In genomic region chr3:183284570-183284969, GRCh38 we compare ENCODE assay signal across 19 cellular contexts. TPM values are rescaled to one million over a fixed set of nuclear protein-coding genes. Genes with fewer than 3 reads are reported as not detected.
DNase-seq lines count a peak whose midpoint lies in the region; ATAC-seq and TF ChIP-seq lines count a peak whose summit lies in the region.
"Had no signal": no experiment of that assay in that cellular context is flagged by ENCODE, and none has a peak within 500 bp of the region (broad histone marks: within the 10 kb centered on the region; RNA-seq: fewer than 3 reads in every experiment).

No MANE protein-coding gene starts in this region.

- peaks cover 25% of the 10 kb centered on the region for H3K4me1 Mint-ChIP-seq in activated naive CD4-positive, alpha-beta T cell treated with anti-CD3 and anti-CD28 coated beads, Interleukin-2, amount 10 ng/mL, durations not matched to agents 7 days and 5 days
- H3K4me1 Mint-ChIP-seq in activated T-helper 1 cell treated with anti-CD3 and anti-CD28 coated beads, Interleukin-12 subunit alpha, Interleukin-12 subunit beta, Interleukin-2, Interleukin-4 antibody, amounts not matched to agents 30 ng/mL and 10 ng/mL and 1 ng/mL, durations not matched to agents 14 hours and 24 hours and 36 hours (ENCODE audit: low read depth), result peaks cover 36% of the 10 kb centered on the region

- no peaks in the 10 kb centered on the region for H3K36me3 Mint-ChIP-seq in activated naive CD4-positive, alpha-beta T cell treated with anti-CD3 and anti-CD28 coated beads, Interleukin-2, amount 50 U/mL, for 72 hours
- H3K36me3 Mint-ChIP-seq in activated naive CD4-positive, alpha-beta T cell treated with anti-CD3 and anti-CD28 coated beads, Interleukin-2, amount 10 ng/mL, durations not matched to agents 7 days and 5 days, result no peaks in the 10 kb centered on the region
- H3K36me3 Mint-ChIP-seq in activated T-helper 1 cell treated with anti-CD3 and anti-CD28 coated beads, Interleukin-12 subunit alpha, Interleukin-12 subunit beta, Interleukin-2, Interleukin-4 antibody, amounts not matched to agents 30 ng/mL and 10 ng/mL and 1 ng/mL, durations not matched to agents 14 hours and 24 hours and 36 hours (ENCODE audit: low read depth), result peaks cover 6% of the 10 kb centered on the region

- TF ChIP-seq POLR2A in vagina (IDR thresholded peaks at IDR 0.05), result no peak

- peaks cover 27% of the 10 kb centered on the region for H3K4me1 ChIP-seq in vagina

- H3K4me3 ChIP-seq in vagina, result no peak overlapping the region
- H3K4me3 ChIP-seq: left ventricle myocardium inferior had no signal

- TF ChIP-seq CTCF in vagina (IDR thresholded peaks at IDR 0.05), result no peak

- no peaks in the 10 kb centered on the region for H3K9me3 Mint-ChIP-seq in activated naive CD4-positive, alpha-beta T cell treated with anti-CD3 and anti-CD28 coated beads, Interleukin-2, amount 50 U/mL, for 72 hours
- no peaks in the 10 kb centered on the region for H3K9me3 Mint-ChIP-seq in activated naive CD4-positive, alpha-beta T cell treated with anti-CD3 and anti-CD28 coated beads, Interleukin-2, amount 10 ng/mL, durations not matched to agents 7 days and 5 days
- no peaks in the 10 kb centered on the region for H3K9me3 Mint-ChIP-seq in activated T-helper 1 cell treated with anti-CD3 and anti-CD28 coated beads, Interleukin-12 subunit alpha, Interleukin-12 subunit beta, Interleukin-2, Interleukin-4 antibody, amounts not matched to agents 30 ng/mL and 10 ng/mL and 1 ng/mL, durations not matched to agents 14 hours and 24 hours and 36 hours

- no peak overlapping the region for H3K4me3 Mint-ChIP-seq in activated naive CD4-positive, alpha-beta T cell treated with anti-CD3 and anti-CD28 coated beads, Interleukin-2, amount 10 ng/mL, durations not matched to agents 7 days and 5 days
- H3K4me3 Mint-ChIP-seq in activated T-helper 1 cell treated with anti-CD3 and anti-CD28 coated beads, Interleukin-12 subunit alpha, Interleukin-12 subunit beta, Interleukin-2, Interleukin-4 antibody, amounts not matched to agents 30 ng/mL and 10 ng/mL and 1 ng/mL, durations not matched to agents 14 hours and 24 hours and 36 hours, result no peak overlapping the region

- H3K9me3 ChIP-seq in vagina, result no peaks in the 10 kb centered on the region
- H3K9me3 ChIP-seq: left ventricle myocardium inferior had no signal

- H3K27me3 Mint-ChIP-seq in activated naive CD4-positive, alpha-beta T cell treated with anti-CD3 and anti-CD28 coated beads, Interleukin-2, amount 10 ng/mL, durations not matched to agents 7 days and 5 days, result no peaks in the 10 kb centered on the region
- H3K27me3 Mint-ChIP-seq in activated T-helper 1 cell treated with anti-CD3 and anti-CD28 coated beads, Interleukin-12 subunit alpha, Interleukin-12 subunit beta, Interleukin-2, Interleukin-4 antibody, amounts not matched to agents 30 ng/mL and 10 ng/mL and 1 ng/mL, durations not matched to agents 14 hours and 24 hours and 36 hours (ENCODE audit: insufficient read depth), result no peaks in the 10 kb centered on the region

- DNase-seq in activated naive CD4-positive, alpha-beta T cell treated with anti-CD3 and anti-CD28 coated beads, Interleukin-2, amount 50 U/mL, for 72 hours (ENCODE audit: low spot score in 2 of 2), result no peak
- no peak for DNase-seq in activated naive CD4-positive, alpha-beta T cell treated with anti-CD3 and anti-CD28 coated beads, Interleukin-2, amount 10 ng/mL, durations not matched to agents 7 days and 5 days
- DNase-seq in activated T-helper 1 cell treated with anti-CD3 and anti-CD28 coated beads, Interleukin-12 subunit alpha, Interleukin-12 subunit beta, Interleukin-2, Interleukin-4 antibody, amounts not matched to agents 30 ng/mL and 10 ng/mL and 1 ng/mL, durations not matched to agents 14 hours and 24 hours and 36 hours (ENCODE audit: low spot score), result no peak
- DNase-seq in epithelial cell of prostate (ENCODE audit: low read depth, low spot score) (no peak), vagina (ENCODE audit: extremely low spot score in 2 of 2) (no peak), DMS79 (lab: John Stamatoyannopoulos, UW) (no peak), NCI-H2081 treated with DMSO at 0.1 percent for 48 hours (lab: John Stamatoyannopoulos, UW) (no peak)
- no peak for DNase-seq in effector CD8-positive, alpha-beta T cell (lab: John Stamatoyannopoulos, UW)
- DNase-seq: activated CD4-positive, alpha-beta T cell treated with anti-CD3 and anti-CD28 coated beads, Interleukin-2, amount 50 U/mL, for 4 hours; activated T-cell treated with anti-CD3 and anti-CD28 coated beads, Interleukin-2, amount 50 U/mL, for 48 hours; amniotic stem cell; head of caudate nucleus; KG1; left ventricle myocardium inferior; NCI-H1048; NCI-H2029; NK-92 treated with Interleukin-12 subunit alpha and Interleukin-12 subunit beta, amount 100 ng/mL, for 24 hours; nucleus accumbens; SW 1271 had no signal

- no peaks in the 10 kb centered on the region for H3K36me3 ChIP-seq in vagina
- H3K36me3 ChIP-seq: left ventricle myocardium inferior had no signal

- ATAC-seq in activated naive CD4-positive, alpha-beta T cell treated with anti-CD3 and anti-CD28 coated beads, Interleukin-2, amount 50 U/mL, for 72 hours, result no peak

- no peaks in the 10 kb centered on the region for H3K27me3 ChIP-seq in vagina

- H3K27ac ChIP-seq in epithelial cell of prostate, result peak overlapping the region; percentile 79
- H3K27ac ChIP-seq in vagina, result peak overlapping the region; percentile 70

- peak overlapping the region; percentile 88 to 92 for H3K27ac Mint-ChIP-seq in activated naive CD4-positive, alpha-beta T cell treated with anti-CD3 and anti-CD28 coated beads, Interleukin-2, amount 50 U/mL, for 72 hours
- H3K27ac Mint-ChIP-seq in activated naive CD4-positive, alpha-beta T cell treated with anti-CD3 and anti-CD28 coated beads, Interleukin-2, amount 10 ng/mL, durations not matched to agents 7 days and 5 days, result no peak overlapping the region
- H3K27ac Mint-ChIP-seq in activated T-helper 1 cell treated with anti-CD3 and anti-CD28 coated beads, Interleukin-12 subunit alpha, Interleukin-12 subunit beta, Interleukin-2, Interleukin-4 antibody, amounts not matched to agents 30 ng/mL and 10 ng/mL and 1 ng/mL, durations not matched to agents 14 hours and 24 hours and 36 hours, result peak overlapping the region; percentile 94

- CTCF ChIA-PET in activated naive CD4-positive, alpha-beta T cell treated with anti-CD3 and anti-CD28 coated beads, Interleukin-2, amount 10 ng/mL, durations not matched to agents 7 days and 5 days (lab: Charles Lee), result no interaction called here

- intact Hi-C loops in activated T-helper 1 cell treated with anti-CD3 and anti-CD28 coated beads, Interleukin-12 subunit alpha, Interleukin-12 subunit beta, Interleukin-2, Interleukin-4 antibody, amounts not matched to agents 30 ng/mL and 10 ng/mL and 1 ng/mL, durations not matched to agents 14 hours and 24 hours and 36 hours (cut with micrococcal nuclease), result loop anchor here (2.0 to 10.0 kb wide), 3 partner anchors 76 to 490 kb away; partner anchors contain the start of gene ATP11B
- intact Hi-C loops in vagina (cut with DNase I), result no loop called here

RNA-seq across cellular contexts. Expression of gene B3GNT5, which starts 31.5 kb away (rescaled TPM):
- 10 to 100 TPM; 12.4 to 56.4 TPM for total RNA-seq in activated naive CD4-positive, alpha-beta T cell treated with anti-CD3 and anti-CD28 coated beads, Interleukin-2, amount 50 U/mL, for 72 hours
- 17.0 and 17.7 TPM in 2 replicates for total RNA-seq in activated T-helper 1 cell treated with anti-CD3 and anti-CD28 coated beads, Interleukin-12 subunit alpha, Interleukin-12 subunit beta, Interleukin-2, Interleukin-4 antibody, amounts not matched to agents 30 ng/mL and 10 ng/mL and 1 ng/mL, durations not matched to agents 14 hours and 24 hours and 36 hours
- 20.4 TPM for total RNA-seq in vagina
